ENCODE assay signal across 8 cellular contexts in the genomic region with DNA sequence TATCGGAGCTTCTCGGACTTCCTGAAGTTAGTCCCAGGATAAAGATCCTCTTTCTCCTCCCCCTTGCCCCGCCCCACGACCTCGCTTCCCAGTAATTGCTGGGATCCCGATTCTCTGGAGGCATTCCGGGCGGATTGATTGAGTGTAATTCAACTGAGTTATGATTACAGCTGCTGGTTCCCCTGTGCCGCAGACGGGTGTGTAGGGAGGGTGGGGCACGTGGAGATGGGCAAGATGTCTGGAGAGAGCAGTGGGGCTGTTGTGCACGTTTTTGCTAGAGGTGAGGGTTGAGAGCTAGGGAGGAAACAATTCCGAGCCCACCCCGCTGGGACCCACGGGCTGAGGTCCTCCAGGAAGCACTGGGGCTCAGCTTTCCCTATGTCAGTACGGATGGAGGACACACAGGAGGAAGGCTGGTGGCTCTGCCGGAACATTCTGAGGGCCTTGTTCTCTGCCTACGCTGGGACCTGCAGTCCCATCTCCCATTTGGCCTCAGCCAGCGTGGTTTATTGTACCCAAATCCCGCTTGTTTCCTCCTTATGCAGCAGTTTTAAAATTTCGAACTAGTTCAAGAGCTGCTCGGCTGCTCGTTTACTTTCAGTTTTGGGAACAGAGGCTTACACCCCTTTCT. TPM values are rescaled to one million over a fixed set of nuclear protein-coding genes. Genes with fewer than 3 reads are reported as not detected.
DNase-seq lines count a peak whose midpoint lies in the region; ATAC-seq and TF ChIP-seq lines count a peak whose summit lies in the region.

No MANE protein-coding gene starts in this region.

- TF ChIP-seq POLR2A in Peyer's patch (IDR thresholded peaks at IDR 0.05): no peak
- no peak for TF ChIP-seq POLR2A in sigmoid colon (IDR thresholded peaks at IDR 0.05)

- DNase-seq in GM03348 (ENCODE audit: low spot score): peak; percentile 56
- no peak for DNase-seq in Peyer's patch
- DNase-seq in fibroblast of peridontal ligament (ENCODE audit: extremely low read depth): peak; percentile 22
- DNase-seq in sigmoid colon: no peak
- no peak for DNase-seq in Ammon's horn (ENCODE audit: low spot score)
- no peak for DNase-seq in NCI-H146 treated with DMSO at 0.1 percent for 48 hours (lab: John Stamatoyannopoulos, UW; ENCODE audit: unreplicated experiment)
- DNase-seq in G401 (ENCODE audit: low spot score): no peak

- ATAC-seq in HG03571 (IDR thresholded peaks at IDR 0.05; ENCODE audit: unreplicated experiment): no peak

- peak overlapping the region; percentile 16 to 46 (median 39) for H3K4me3 ChIP-seq in Peyer's patch
- peak overlapping the region; percentile 15 to 42 (median 39) for H3K4me3 ChIP-seq in sigmoid colon

- peaks cover 0 to 67% of the 10 kb centered on the region in 2 donors for H3K27me3 ChIP-seq in Peyer's patch
- H3K27me3 ChIP-seq in sigmoid colon: peaks cover 61 to 100% (median 100%) of the 10 kb centered on the region in 3 donors

- intact Hi-C loops in sigmoid colon (cut with DNase I): no loop called here

- H3K4me1 ChIP-seq in Peyer's patch: peaks cover 0 to 58% (median 7%) of the 10 kb centered on the region in 4 donors
- H3K4me1 ChIP-seq in sigmoid colon: peaks cover 0 to 67% (median 62%) of the 10 kb centered on the region in 4 donors

- 3 to 5% methylated on average over 23 of the region's 23 CpGs for WGBS in sigmoid colon, 2 donors

- no peak for TF ChIP-seq EP300 in sigmoid colon (IDR thresholded peaks at IDR 0.05)

- H3K36me3 ChIP-seq in Peyer's patch: no peaks in the 10 kb centered on the region
- no peaks in the 10 kb centered on the region for H3K36me3 ChIP-seq in sigmoid colon

- no peak overlapping the region for H3K27ac ChIP-seq in Peyer's patch
- H3K27ac ChIP-seq in sigmoid colon: no peak overlapping the region

- H3K9me3 ChIP-seq in Peyer's patch: no peaks in the 10 kb centered on the region
- H3K9me3 ChIP-seq in sigmoid colon: no peaks in the 10 kb centered on the region

- TF ChIP-seq CTCF in Peyer's patch (IDR thresholded peaks at IDR 0.05): no peak
- no peak for TF ChIP-seq CTCF in sigmoid colon (IDR thresholded peaks at IDR 0.05)

- in situ Hi-C loops in G401 (cut with HindIII; ENCODE audit: low sequenced_read_pairs): no loop called here

RNA-seq across cellular contexts. Expression of gene DMRT2, which starts 2.4 kb away (rescaled TPM):
- total RNA-seq in Peyer's patch: not detected
- 1 to 10 TPM in 1 of 4 donors, under 1 TPM in 2, not detected in 1; 0.33 to 3.9 (median 0.36) TPM for total RNA-seq in sigmoid colon
- polyA plus RNA-seq in sigmoid colon: 1 to 10 TPM; 1.8 to 5.8 (median 2.1) TPM
- total RNA-seq in G401 (2014; rRNA removed; shearing (Covaris generic)): not detected in 2 replicates

Comparison
In these comparisons a context has a peak if more than half of its experiments do, and no peak if none do; other contexts are left out.
1. DNase-seq: peak in GM03348 (single experiment) and fibroblast of peridontal ligament (single experiment); none in Peyer's patch (0 of 3), sigmoid colon (single experiment), Ammon's horn (single experiment), NCI-H146 treated with DMSO at 0.1 percent for 48 hours (single experiment) and G401 (single experiment).